Comparison of ENCODE assay signal across 29 cellular contexts in genomic region chr7:148681821-148682220, GRCh38.
"Had no signal": no experiment of that assay in that cellular context is flagged by ENCODE, and none has a peak within 500 bp of the region (broad histone marks: within the 10 kb centered on the region; RNA-seq: fewer than 3 reads in every experiment).

No MANE protein-coding gene starts in this region.

- H3K4me3 Mint-ChIP-seq: stimulated activated effector memory CD8-positive, alpha-beta T cell treated with anti-CD3 and anti-CD28 coated beads, Interleukin-12 subunit alpha, Interleukin-12 subunit beta, amount 100 ng/mL, for 72 hours; stimulated activated memory B cell treated with anti-CD40 and anti-IgM and Interleukin-4, amounts not matched to agents 10 μg/mL and 1 μg/mL and 100 μg/mL, for 72 hours; stimulated activated naive B cell treated with anti-CD40 and anti-IgM and Interleukin-4, amounts not matched to agents 10 μg/mL and 1 μg/mL and 100 μg/mL, for 72 hours; stimulated activated naive CD8-positive, alpha-beta T cell treated with anti-CD3 and anti-CD28 coated beads, Interleukin-15, amount 100 ng/mL, for 72 hours; stimulated activated naive CD8-positive, alpha-beta T cell treated with anti-CD3 and anti-CD28 coated beads, Interleukin-15, Interleukin-2, amounts not matched to agents 100 ng/mL and 50 ng/mL, for 24 hours; type B pancreatic cell had no signal

- H3K4me1 ChIP-seq: stomach, suprapubic skin, testis, tibial artery, tibial nerve, transverse colon, upper lobe of right lung, uterus, vagina had no signal

- H3K27me3 Mint-ChIP-seq: stimulated activated naive CD8-positive, alpha-beta T cell treated with anti-CD3 and anti-CD28 coated beads, Interleukin-15, Interleukin-2, amounts not matched to agents 100 ng/mL and 50 ng/mL, for 24 hours; type B pancreatic cell had no signal

- H3K4me1 Mint-ChIP-seq: stimulated activated memory B cell treated with anti-CD40 and anti-IgM and Interleukin-4, amounts not matched to agents 10 μg/mL and 1 μg/mL and 100 μg/mL, for 72 hours; stimulated activated naive B cell treated with anti-CD40 and anti-IgM and Interleukin-4, amounts not matched to agents 10 μg/mL and 1 μg/mL and 100 μg/mL, for 72 hours; stimulated activated naive CD8-positive, alpha-beta T cell treated with anti-CD3 and anti-CD28 coated beads, Interleukin-15, amount 100 ng/mL, for 72 hours had no signal

- H3K4me3 ChIP-seq: stomach, suprapubic skin, testis, thoracic aorta, thyroid gland, tibial artery, tibial nerve, transverse colon, upper lobe of left lung, upper lobe of right lung, uterus, vagina had no signal

- H3K27me3 ChIP-seq: stomach, testis, thyroid gland, tibial artery, tibial nerve, transverse colon, upper lobe of left lung, upper lobe of right lung, uterus, vagina had no signal

- H3K36me3 ChIP-seq: stomach, suprapubic skin, thoracic aorta, thyroid gland, tibial artery, tibial nerve, transverse colon, upper lobe of left lung, upper lobe of right lung, uterus, vagina had no signal

- DNase-seq: stimulated activated CD4-positive, alpha-beta T cell treated with anti-CD3 and anti-CD28 coated beads, Interleukin-2, amount 100 ng/mL, for 48 hours; stimulated activated CD4-positive, alpha-beta T cell treated with anti-CD3 and anti-CD28 coated beads, Interleukin-4, amount 100 ng/mL, for 1 hour; stimulated activated CD4-positive, alpha-beta T cell treated with anti-CD3 and anti-CD28 coated beads, Interleukin-4, amount 100 ng/mL, for 24 hours; stimulated activated CD4-positive, alpha-beta T cell treated with anti-CD3 and anti-CD28 coated beads, Interleukin-4, amount 100 ng/mL, for 4 hours; stimulated activated CD8-positive, alpha-beta memory T cell treated with anti-CD3 and anti-CD28 coated beads, Interleukin-4, amount 100 ng/mL, for 48 hours; stimulated activated naive B cell treated with anti-CD40 and anti-IgM and Interleukin-4, amounts not matched to agents 10 μg/mL and 1 μg/mL and 100 μg/mL, for 72 hours; stimulated activated naive CD4-positive, alpha-beta T cell; stimulated activated naive CD4-positive, alpha-beta T cell treated with Interleukin-2 at 50 U/mL for 16 hours; stimulated activated naive CD8-positive, alpha-beta T cell treated with anti-CD3 and anti-CD28 coated beads, Interleukin-15, amount 100 ng/mL, for 72 hours; stimulated activated naive CD8-positive, alpha-beta T cell treated with anti-CD3 and anti-CD28 coated beads, Interleukin-15, Interleukin-2, amounts not matched to agents 100 U/mL and 50 U/mL, for 24 hours; stomach; substantia nigra; testis; thyroid gland; tibial artery; transverse colon; trophoblast cell; upper lobe of left lung; upper lobe of right lung; uterus had no signal

- FAIRE-seq: urothelium cell line had no signal

- H3K36me3 Mint-ChIP-seq: stimulated activated effector memory CD8-positive, alpha-beta T cell treated with anti-CD3 and anti-CD28 coated beads, Interleukin-12 subunit alpha, Interleukin-12 subunit beta, amount 100 ng/mL, for 72 hours; stimulated activated memory B cell treated with anti-CD40 and anti-IgM and Interleukin-4, amounts not matched to agents 10 μg/mL and 1 μg/mL and 100 μg/mL, for 72 hours; stimulated activated naive B cell treated with anti-CD40 and anti-IgM and Interleukin-4, amounts not matched to agents 10 μg/mL and 1 μg/mL and 100 μg/mL, for 72 hours; type B pancreatic cell had no signal

- ATAC-seq: stimulated activated effector memory CD8-positive, alpha-beta T cell treated with anti-CD3 and anti-CD28 coated beads, Interleukin-12 subunit alpha, Interleukin-12 subunit beta, amount 100 ng/mL, for 72 hours; stimulated activated memory B cell treated with anti-CD40 and anti-IgM and Interleukin-4, amounts not matched to agents 10 μg/mL and 1 μg/mL and 100 μg/mL, for 72 hours; stimulated activated naive B cell treated with anti-CD40 and anti-IgM and Interleukin-4, amounts not matched to agents 10 μg/mL and 1 μg/mL and 100 μg/mL, for 72 hours; stimulated activated naive CD8-positive, alpha-beta T cell treated with anti-CD3 and anti-CD28 coated beads, Interleukin-15, amount 100 ng/mL, for 72 hours; stimulated activated naive CD8-positive, alpha-beta T cell treated with anti-CD3 and anti-CD28 coated beads, Interleukin-15, Interleukin-2, amounts not matched to agents 100 U/mL and 50 U/mL, for 24 hours; upper lobe of right lung had no signal

- H3K27ac ChIP-seq: stomach, suprapubic skin, testis, thoracic aorta, thyroid gland, tibial artery, tibial nerve, transverse colon, upper lobe of left lung, upper lobe of right lung, uterus, vagina had no signal

- H3K9me3 ChIP-seq: suprapubic skin, testis, thyroid gland, tibial artery, upper lobe of left lung, upper lobe of right lung, uterus, vagina had no signal

- H3K27ac Mint-ChIP-seq: stimulated activated effector memory CD8-positive, alpha-beta T cell treated with anti-CD3 and anti-CD28 coated beads, Interleukin-12 subunit alpha, Interleukin-12 subunit beta, amount 100 ng/mL, for 72 hours; stimulated activated memory B cell treated with anti-CD40 and anti-IgM and Interleukin-4, amounts not matched to agents 10 μg/mL and 1 μg/mL and 100 μg/mL, for 72 hours; stimulated activated naive B cell treated with anti-CD40 and anti-IgM and Interleukin-4, amounts not matched to agents 10 μg/mL and 1 μg/mL and 100 μg/mL, for 72 hours; stimulated activated naive CD8-positive, alpha-beta T cell treated with anti-CD3 and anti-CD28 coated beads, Interleukin-15, amount 100 ng/mL, for 72 hours; stimulated activated naive CD8-positive, alpha-beta T cell treated with anti-CD3 and anti-CD28 coated beads, Interleukin-15, Interleukin-2, amounts not matched to agents 100 ng/mL and 50 ng/mL, for 24 hours; type B pancreatic cell had no signal
